ENCODE assay signal across 2 cellular contexts in genomic region chr20:2804921-2805681, GRCh38.
TF ChIP-seq lines count a peak whose summit lies in the region.

No MANE protein-coding gene starts in this region.

TF ChIP-seq in SK-N-SH, 30 proteins besides CTCF, POLR2A, EP300 and RAD21 (continued from another document):
- TF ChIP-seq REST (IDR thresholded peaks at IDR 0.05; ENCODE audit: low read depth, low read length) = no peak

TF ChIP-seq in SK-N-SH treated with all-trans-retinoic acid at 6 μM for 48 hours, 23 proteins besides CTCF, POLR2A, EP300 and RAD21 (continued from another document):
- TF ChIP-seq PATZ1 (CRISPR knock-in tag; IDR thresholded peaks at IDR 0.05; ENCODE audit: borderline replicate concordance) = no peak
TF ChIP-seq in SK-N-SH treated with all-trans-retinoic acid at 6 μM for 48 hours: peak in this region for 0.
